Comparison of ENCODE assay signal across 8 cellular contexts in genomic region chr14:34629657-34630529, GRCh38.
DNase-seq lines count a peak whose midpoint lies in the region; ATAC-seq lines count a peak whose summit lies in the region.

Gene SNX6 (minus strand): TSS chr14:34630148. CDS start chr14:34630116, 32 bp downstream.

- no peaks in the 10 kb centered on the region for H3K9me3 ChIP-seq in NT2/D1 (ENCODE audit: insufficient read depth, low read length)

- peaks cover 1% of the 10 kb centered on the region for H3K4me1 ChIP-seq in NT2/D1 (ENCODE audit: insufficient read depth, insufficient read length)

- H3K36me3 ChIP-seq in NT2/D1 (ENCODE audit: insufficient read depth, insufficient read length, low read length) = peaks cover 12% of the 10 kb centered on the region

- peak within 1 kb of the TSS; percentile 84 for H3K4me3 ChIP-seq in NT2/D1 (ENCODE audit: insufficient read length, low read depth)

- no peaks in the 10 kb centered on the region for H3K27me3 ChIP-seq in NT2/D1 (ENCODE audit: insufficient read depth, insufficient read length)

- ATAC-seq in GM19397 (IDR thresholded peaks at IDR 0.05; ENCODE audit: unreplicated experiment) = peak; percentile 96
- ATAC-seq in HG03565 (IDR thresholded peaks at IDR 0.05; ENCODE audit: unreplicated experiment) = peak; percentile 82

- peak within 1 kb of the TSS; percentile 92 for H3K9ac ChIP-seq in NT2/D1 (ENCODE audit: insufficient read length, low read depth)

- DNase-seq in COLO668 (lab: John Stamatoyannopoulos, UW; ENCODE audit: unreplicated experiment) (peak; percentile 90), NT2/D1 (ENCODE audit: low read depth, low spot score) (peak; percentile 33), activated T-cell treated with anti-CD3 and anti-CD28 coated beads for 1 hour (ENCODE audit: low read depth) (peak; percentile 68), epidermal melanocyte (ENCODE audit: insufficient read length, low spot score) (peak; percentile 94), middle frontal gyrus (ENCODE audit: extremely low spot score, low spot score) (peak; percentile 62)
- DNase-seq in stimulated activated CD8-positive, alpha-beta memory T cell treated with anti-CD3 and anti-CD28 coated beads, Interleukin-2, amount 100 ng/mL, for 48 hours (ENCODE audit: low read depth in 2 of 2) = peak; percentile 52 to 79

Comparison
In these comparisons a context has a peak if more than half of its experiments do, and no peak if none do; other contexts are left out.
1. Peak in every context shown above with its lines: DNase-seq, ATAC-seq and H3K4me3 ChIP-seq.
2. DNase-seq: peak in every context shown above with its lines; median percentile 94 in epidermal melanocyte; 90 in COLO668; 68 in activated T-cell treated with anti-CD3 and anti-CD28 coated beads for 1 hour; 66 in stimulated activated CD8-positive, alpha-beta memory T cell treated with anti-CD3 and anti-CD28 coated beads, Interleukin-2, amount 100 ng/mL, for 48 hours; 62 in middle frontal gyrus; 33 in NT2/D1.